24 cellular contexts compared by ENCODE assay signal in genomic region chr6:117451607-117452164, GRCh38. TPM values are rescaled to one million over a fixed set of nuclear protein-coding genes. Genes with fewer than 3 reads are reported as not detected.
A peak's percentile ranks its signal among the peaks of the same experiment; 100 is the strongest.
DNase-seq lines count a peak whose midpoint lies in the region; ATAC-seq and TF ChIP-seq lines count a peak whose summit lies in the region.
"Had no signal": no experiment of that assay in that cellular context is flagged by ENCODE, and none has a peak within 500 bp of the region (broad histone marks: within the 10 kb centered on the region; RNA-seq: fewer than 3 reads in every experiment).

No MANE protein-coding gene starts in this region.

- no peak overlapping the region for H3K14ac ChIP-seq in mesenchymal stem cell (ENCODE audit: low read length in 2 of 2)

- H3K79me2 ChIP-seq in mammary epithelial cell (ENCODE audit: insufficient read depth, low read length), result no peaks in the 10 kb centered on the region

- in situ Hi-C loops in mammary epithelial cell (cut with MboI; ENCODE audit: low sequenced_read_pairs in 2 of 2), result no loop called here

- H2AFZ ChIP-seq in mammary epithelial cell (ENCODE audit: low read depth, low read length) (peak overlapping the region; percentile 34), mesenchymal stem cell (ENCODE audit: low read depth, low read length) (no peak overlapping the region)

- 85% methylated on average over 6 of the region's 6 CpGs for WGBS in mammary epithelial cell (ENCODE audit: low coverage, missing lambda C conversion rate)
- 24% methylated on average over 4 of the region's 6 CpGs for WGBS in mesenchymal stem cell

- DNase-seq in A673 (ENCODE audit: low spot score) (peak; percentile 8), HFFc6 (no peak), mammary epithelial cell (peak; percentile 56), mesenchymal stem cell (peak; percentile 82), NCI-H2171 treated with DMSO at 0.1 percent for 48 hours (lab: John Stamatoyannopoulos, UW) (no peak), mesenteric fat pad (ENCODE audit: low spot score) (no peak), globus pallidus (ENCODE audit: low spot score) (no peak)
- DNase-seq: CD8-positive, alpha-beta T cell; colonic mucosa; DMS53; endodermal cell; kidney; NCI-H1048; stimulated activated CD4-positive, alpha-beta T cell treated with anti-CD3 and anti-CD28 coated beads, Interleukin-4, amount 100 ng/mL, for 24 hours had no signal

- no peaks in the 10 kb centered on the region for H3K79me1 ChIP-seq in mesenchymal stem cell (replicated peaks; ENCODE audit: low read length, poor library complexity, severe bottlenecking)

- no peak overlapping the region for H3K23ac ChIP-seq in mesenchymal stem cell (ENCODE audit: low read length in 2 of 2)

- no peak overlapping the region for H3K27ac ChIP-seq in A673 (ENCODE audit: low read depth, low read length, poor library complexity, severe bottlenecking)
- H3K27ac ChIP-seq in mammary epithelial cell (ENCODE audit: insufficient read depth, low read depth, low read length), result no peak overlapping the region
- H3K27ac ChIP-seq in mesenchymal stem cell (ENCODE audit: low read length, poor library complexity, severe bottlenecking), result no peak overlapping the region
- H3K27ac ChIP-seq: colonic mucosa, prostate gland had no signal

- POLR2A ChIA-PET in A673 (lab: Charles Lee; ENCODE audit: low non-redundant PET), result no interaction called here

- H3K27me3 ChIP-seq in A673 (replicated peaks; ENCODE audit: insufficient read depth, low read depth, low read length, poor library complexity) (peaks cover 30% of the 10 kb centered on the region), mammary epithelial cell (ENCODE audit: insufficient read depth, low read length) (no peaks in the 10 kb centered on the region), mesenchymal stem cell (ENCODE audit: control insufficient read depth in 1 of 2, insufficient read depth in 1 of 2, low read length in 2 of 2) (no peaks in the 10 kb centered on the region)
- H3K27me3 ChIP-seq: colonic mucosa had no signal

- H3K4me1 Mint-ChIP-seq in HFFc6 (ENCODE audit: low read depth), result peaks cover 55% of the 10 kb centered on the region

- H3K18ac ChIP-seq in mesenchymal stem cell (ENCODE audit: low read depth in 1 of 2, low read length in 2 of 2), result no peak overlapping the region

- H3K9me3 ChIP-seq in A673 (ENCODE audit: low read depth, low read length, poor library complexity, severe bottlenecking) (no peaks in the 10 kb centered on the region), mammary epithelial cell (replicated peaks; ENCODE audit: insufficient read depth, low read length) (no peaks in the 10 kb centered on the region), mesenchymal stem cell (ENCODE audit: control insufficient read depth, low read length) (no peaks in the 10 kb centered on the region)
- H3K9me3 ChIP-seq: colonic mucosa, prostate gland had no signal

- no peak overlapping the region for H2BK15ac ChIP-seq in mesenchymal stem cell (ENCODE audit: low read depth, poor library complexity, severe bottlenecking)

- dilution Hi-C loops in mammary epithelial cell (cut with HindIII; ENCODE audit: low sequenced_read_pairs), result no loop called here

- H3K27me3 Mint-ChIP-seq in HFFc6 (ENCODE audit: insufficient read depth), result no peaks in the 10 kb centered on the region

- H3K9ac ChIP-seq in mammary epithelial cell (ENCODE audit: insufficient read depth, low read length) (no peak overlapping the region), mesenchymal stem cell (ENCODE audit: low read length) (no peak overlapping the region)

- H3K36me3 Mint-ChIP-seq in HFFc6 (ENCODE audit: low read depth), result peaks cover 3% of the 10 kb centered on the region; the same call in 1 of the 2 replicates
- H3K36me3 Mint-ChIP-seq: activated naive CD8-positive, alpha-beta T cell; brain; CD8-positive, alpha-beta T cell; mesothelial cell of epicardium had no signal

- H4K20me1 ChIP-seq in mammary epithelial cell (ENCODE audit: insufficient read depth, low read length), result no peaks in the 10 kb centered on the region

- H3K4me2 ChIP-seq in mammary epithelial cell (ENCODE audit: insufficient read depth, low read depth, low read length), result no peak overlapping the region
- H3K4me2 ChIP-seq in mesenchymal stem cell (ENCODE audit: low read length, poor library complexity, severe bottlenecking), result no peak overlapping the region

- ATAC-seq in HG03354 (IDR thresholded peaks at IDR 0.05; ENCODE audit: poor library complexity, severe bottlenecking, unreplicated experiment), result no peak
- ATAC-seq: CD8-positive, alpha-beta T cell; K562 had no signal

- BruUV-seq in A673 (replicated peaks; lab: Mats Ljungman, UMichigan), result no TSS peak
- BruUV-seq in mammary epithelial cell (replicated peaks; lab: Mats Ljungman, UMichigan), result no TSS peak

- peak overlapping the region; percentile 86 for H2BK120ac ChIP-seq in mesenchymal stem cell (ENCODE audit: low read depth, low read length)

- no peak overlapping the region for H4K91ac ChIP-seq in mesenchymal stem cell (ENCODE audit: low read length)

- H2BK5ac ChIP-seq in mesenchymal stem cell (ENCODE audit: low read depth, low read length, poor library complexity, severe bottlenecking), result no peak overlapping the region

- H3K4me3 ChIP-seq in A673 (ENCODE audit: low read depth, low read length, poor library complexity, severe bottlenecking) (no peak overlapping the region), mammary epithelial cell (replicated peaks in 1 of 3; ENCODE audit: insufficient read depth in 1 of 3, low read depth in 2 of 3, low read length in 3 of 3) (no peak overlapping the region), mesenchymal stem cell (ENCODE audit: insufficient read depth in 1 of 2, low read depth in 1 of 2, low read length in 2 of 2) (no peak overlapping the region)
- H3K4me3 ChIP-seq: colonic mucosa, K562, prostate gland had no signal

- no peaks in the 10 kb centered on the region for H3K36me3 ChIP-seq in A673 (ENCODE audit: insufficient read depth, low read length, poor library complexity, severe bottlenecking)
- no peaks in the 10 kb centered on the region for H3K36me3 ChIP-seq in mammary epithelial cell (ENCODE audit: insufficient read depth, low read length)
- no peaks in the 10 kb centered on the region for H3K36me3 ChIP-seq in mesenchymal stem cell (ENCODE audit: control insufficient read depth in 1 of 2, insufficient read depth in 2 of 2, low read depth in 1 of 2, low read length in 2 of 2)
- H3K36me3 ChIP-seq: colonic mucosa, prostate gland had no signal

- H3K4me1 ChIP-seq in A673 (ENCODE audit: insufficient read depth, low read length, poor library complexity, severe bottlenecking) (no peaks in the 10 kb centered on the region), mammary epithelial cell (ENCODE audit: insufficient read depth, low read length) (peaks cover 37% of the 10 kb centered on the region), mesenchymal stem cell (ENCODE audit: control insufficient read depth, insufficient read depth, low read depth, low read length) (peaks cover 6% of the 10 kb centered on the region)
- H3K4me1 ChIP-seq: colonic mucosa, prostate gland had no signal

- intact Hi-C loops in A673 (cut with micrococcal nuclease; ENCODE audit: unreplicated experiment) (no loop called here), mammary epithelial cell (cut with micrococcal nuclease) (loop anchor here (2.0 kb wide), 1 partner anchor 31 kb away; the partner anchor contains the start of gene DCBLD1)

- no peak overlapping the region for H3K4me3 Mint-ChIP-seq in HFFc6
- H3K4me3 Mint-ChIP-seq: activated naive CD8-positive, alpha-beta T cell; activated T-helper 1 cell treated with anti-CD3 and anti-CD28 coated beads, Interleukin-12 subunit alpha, Interleukin-12 subunit beta, Interleukin-2, Interleukin-4 antibody, amounts not matched to agents 30 ng/mL and 10 ng/mL and 1 ng/mL, durations not matched to agents 14 hours and 24 hours and 36 hours; brain; CD8-positive, alpha-beta T cell; endodermal cell; mesothelial cell of epicardium had no signal

- H3K27ac Mint-ChIP-seq in HFFc6, result 0 out of 2 replicates have a peak overlapping the region, but pooled peaks have one; percentile 11
- H3K27ac Mint-ChIP-seq: activated naive CD8-positive, alpha-beta T cell; activated T-helper 1 cell treated with anti-CD3 and anti-CD28 coated beads, Interleukin-12 subunit alpha, Interleukin-12 subunit beta, Interleukin-2, Interleukin-4 antibody, amounts not matched to agents 30 ng/mL and 10 ng/mL and 1 ng/mL, durations not matched to agents 14 hours and 24 hours and 36 hours; brain; CD8-positive, alpha-beta T cell; endodermal cell; mesothelial cell of epicardium had no signal

- no peak overlapping the region for H4K8ac ChIP-seq in mesenchymal stem cell (ENCODE audit: low read length)

- no peak overlapping the region for H3K4ac ChIP-seq in mesenchymal stem cell (ENCODE audit: low read depth in 1 of 2, low read length in 2 of 2)

- no peak overlapping the region for H2AK5ac ChIP-seq in mesenchymal stem cell (ENCODE audit: low read length, severe bottlenecking)

- H2BK12ac ChIP-seq in mesenchymal stem cell (ENCODE audit: low read length in 2 of 2), result peak overlapping the region in 1 of 2 experiments; percentile 7

- H3K9me3 Mint-ChIP-seq in HFFc6, result no peaks in the 10 kb centered on the region
- H3K9me3 Mint-ChIP-seq: activated T-helper 1 cell treated with anti-CD3 and anti-CD28 coated beads, Interleukin-12 subunit alpha, Interleukin-12 subunit beta, Interleukin-2, Interleukin-4 antibody, amounts not matched to agents 30 ng/mL and 10 ng/mL and 1 ng/mL, durations not matched to agents 14 hours and 24 hours and 36 hours; brain; CD8-positive, alpha-beta T cell; endodermal cell; mesothelial cell of epicardium had no signal

- TF ChIP-seq CTCF in A673 (conservative IDR thresholded peaks at IDR 0.05; ENCODE audit: low read depth, low read length), result no peak
- TF ChIP-seq CTCF in HFFc6 (IDR thresholded peaks at IDR 0.05), result no peak
- TF ChIP-seq CTCF in mammary epithelial cell (conservative IDR thresholded peaks at IDR 0.05 in 1 of 2, IDR thresholded peaks at IDR 0.05 in 1 of 2; ENCODE audit: extremely low read depth in 1 of 2, insufficient read depth in 1 of 2, low read depth in 1 of 2, low read length in 2 of 2), result no peak

- CTCF ChIA-PET in A673 (lab: Charles Lee), result no interaction called here
- CTCF ChIA-PET in mammary epithelial cell (lab: Charles Lee; ENCODE audit: low non-redundant PET), result no interaction called here

RNA-seq across cellular contexts. Expression of gene ROS1, which starts 25.9 kb away (rescaled TPM):
- not detected in 2 replicates for total RNA-seq in A673 (2021)
- under 1 TPM; 0.05 to 0.14 (median 0.07) TPM for total RNA-seq in HFFc6 (2021; fragmentation: NEBNext Ultra II Directional; extraction: Animal tissue kit (Norgen Biotek cat#: 25700))
- total RNA-seq in mammary epithelial cell, result 1 to 10 TPM; 1.5 to 5.2 TPM
- polyA plus RNA-seq in mammary epithelial cell, result 6.9 TPM
- 10.9 TPM for polyA minus RNA-seq in mammary epithelial cell
- 0.12 TPM for polyA plus RNA-seq in mesenchymal stem cell (2013, experiment 1 of 2)
- polyA plus RNA-seq in mesenchymal stem cell (2013, experiment 2 of 2), result 0.04 TPM
- not detected for total RNA-seq in mesenteric fat pad
- total RNA-seq: activated T-helper 1 cell treated with anti-CD3 and anti-CD28 coated beads, Interleukin-12 subunit alpha, Interleukin-12 subunit beta, Interleukin-2, Interleukin-4 antibody, amounts not matched to agents 30 ng/mL and 10 ng/mL and 1 ng/mL, durations not matched to agents 14 hours and 24 hours and 36 hours; CD8-positive, alpha-beta T cell; endodermal cell; mesothelial cell of epicardium; NCI-H460; SK-MEL-5 had no signal
- polyA plus RNA-seq: K562, neural cell had no signal

RNA-seq across cellular contexts. Expression of gene DCBLD1, which starts 30.8 kb away (rescaled TPM):
- total RNA-seq in A673 (2021), result 1.5 and 2.4 TPM in 2 replicates
- total RNA-seq in HFFc6 (2021; fragmentation: NEBNext Ultra II Directional; extraction: Animal tissue kit (Norgen Biotek cat#: 25700)), result 10 to 100 TPM; 29.3 to 41.6 (median 31.9) TPM
- 10 to 100 TPM; 34.6 to 84.0 TPM for total RNA-seq in mammary epithelial cell
- 30.9 TPM for polyA plus RNA-seq in mammary epithelial cell
- polyA minus RNA-seq in mammary epithelial cell, result 37.9 TPM
- polyA plus RNA-seq in mesenchymal stem cell (2013, experiment 1 of 2), result 58.0 TPM
- polyA plus RNA-seq in mesenchymal stem cell (2013, experiment 2 of 2), result 59.6 TPM
- total RNA-seq in mesenteric fat pad, result 9.9 TPM

Comparison
In these comparisons a context has a peak if more than half of its experiments do, and no peak if none do; other contexts are left out.
1. DNase-seq: peak in A673 (single experiment), mammary epithelial cell (single experiment) and mesenchymal stem cell (single experiment); none in HFFc6 (single experiment), NCI-H2171 treated with DMSO at 0.1 percent for 48 hours (single experiment), mesenteric fat pad (single experiment) and globus pallidus (single experiment).